In the genomic region with DNA sequence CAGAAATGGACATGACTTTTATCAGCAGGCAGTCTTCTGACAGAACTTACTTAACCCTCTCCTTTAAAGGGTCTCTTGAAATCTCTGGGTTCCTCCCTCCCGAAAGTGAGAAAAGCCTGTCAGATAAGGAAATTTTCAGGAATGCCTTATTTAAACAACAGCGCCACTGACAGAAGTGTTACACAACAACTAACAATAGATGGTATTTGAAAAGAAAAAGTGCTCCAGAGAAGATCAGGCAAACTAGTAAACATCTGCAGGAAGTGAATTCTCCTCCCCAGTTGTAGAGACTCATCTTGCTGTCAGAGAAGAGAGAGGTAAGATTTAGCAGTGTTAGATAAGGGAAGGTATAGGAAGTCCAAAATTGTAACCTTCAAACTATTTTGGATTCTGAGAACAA, we compare ENCODE assay signal across 1 cellular context.
TF ChIP-seq lines count a peak whose summit lies in the region.

No MANE protein-coding gene starts in this region.

TF ChIP-seq in GM23338, 12 proteins besides CTCF, POLR2A, EP300 and RAD21 (continued from another document):
- TF ChIP-seq, protein P1, sequence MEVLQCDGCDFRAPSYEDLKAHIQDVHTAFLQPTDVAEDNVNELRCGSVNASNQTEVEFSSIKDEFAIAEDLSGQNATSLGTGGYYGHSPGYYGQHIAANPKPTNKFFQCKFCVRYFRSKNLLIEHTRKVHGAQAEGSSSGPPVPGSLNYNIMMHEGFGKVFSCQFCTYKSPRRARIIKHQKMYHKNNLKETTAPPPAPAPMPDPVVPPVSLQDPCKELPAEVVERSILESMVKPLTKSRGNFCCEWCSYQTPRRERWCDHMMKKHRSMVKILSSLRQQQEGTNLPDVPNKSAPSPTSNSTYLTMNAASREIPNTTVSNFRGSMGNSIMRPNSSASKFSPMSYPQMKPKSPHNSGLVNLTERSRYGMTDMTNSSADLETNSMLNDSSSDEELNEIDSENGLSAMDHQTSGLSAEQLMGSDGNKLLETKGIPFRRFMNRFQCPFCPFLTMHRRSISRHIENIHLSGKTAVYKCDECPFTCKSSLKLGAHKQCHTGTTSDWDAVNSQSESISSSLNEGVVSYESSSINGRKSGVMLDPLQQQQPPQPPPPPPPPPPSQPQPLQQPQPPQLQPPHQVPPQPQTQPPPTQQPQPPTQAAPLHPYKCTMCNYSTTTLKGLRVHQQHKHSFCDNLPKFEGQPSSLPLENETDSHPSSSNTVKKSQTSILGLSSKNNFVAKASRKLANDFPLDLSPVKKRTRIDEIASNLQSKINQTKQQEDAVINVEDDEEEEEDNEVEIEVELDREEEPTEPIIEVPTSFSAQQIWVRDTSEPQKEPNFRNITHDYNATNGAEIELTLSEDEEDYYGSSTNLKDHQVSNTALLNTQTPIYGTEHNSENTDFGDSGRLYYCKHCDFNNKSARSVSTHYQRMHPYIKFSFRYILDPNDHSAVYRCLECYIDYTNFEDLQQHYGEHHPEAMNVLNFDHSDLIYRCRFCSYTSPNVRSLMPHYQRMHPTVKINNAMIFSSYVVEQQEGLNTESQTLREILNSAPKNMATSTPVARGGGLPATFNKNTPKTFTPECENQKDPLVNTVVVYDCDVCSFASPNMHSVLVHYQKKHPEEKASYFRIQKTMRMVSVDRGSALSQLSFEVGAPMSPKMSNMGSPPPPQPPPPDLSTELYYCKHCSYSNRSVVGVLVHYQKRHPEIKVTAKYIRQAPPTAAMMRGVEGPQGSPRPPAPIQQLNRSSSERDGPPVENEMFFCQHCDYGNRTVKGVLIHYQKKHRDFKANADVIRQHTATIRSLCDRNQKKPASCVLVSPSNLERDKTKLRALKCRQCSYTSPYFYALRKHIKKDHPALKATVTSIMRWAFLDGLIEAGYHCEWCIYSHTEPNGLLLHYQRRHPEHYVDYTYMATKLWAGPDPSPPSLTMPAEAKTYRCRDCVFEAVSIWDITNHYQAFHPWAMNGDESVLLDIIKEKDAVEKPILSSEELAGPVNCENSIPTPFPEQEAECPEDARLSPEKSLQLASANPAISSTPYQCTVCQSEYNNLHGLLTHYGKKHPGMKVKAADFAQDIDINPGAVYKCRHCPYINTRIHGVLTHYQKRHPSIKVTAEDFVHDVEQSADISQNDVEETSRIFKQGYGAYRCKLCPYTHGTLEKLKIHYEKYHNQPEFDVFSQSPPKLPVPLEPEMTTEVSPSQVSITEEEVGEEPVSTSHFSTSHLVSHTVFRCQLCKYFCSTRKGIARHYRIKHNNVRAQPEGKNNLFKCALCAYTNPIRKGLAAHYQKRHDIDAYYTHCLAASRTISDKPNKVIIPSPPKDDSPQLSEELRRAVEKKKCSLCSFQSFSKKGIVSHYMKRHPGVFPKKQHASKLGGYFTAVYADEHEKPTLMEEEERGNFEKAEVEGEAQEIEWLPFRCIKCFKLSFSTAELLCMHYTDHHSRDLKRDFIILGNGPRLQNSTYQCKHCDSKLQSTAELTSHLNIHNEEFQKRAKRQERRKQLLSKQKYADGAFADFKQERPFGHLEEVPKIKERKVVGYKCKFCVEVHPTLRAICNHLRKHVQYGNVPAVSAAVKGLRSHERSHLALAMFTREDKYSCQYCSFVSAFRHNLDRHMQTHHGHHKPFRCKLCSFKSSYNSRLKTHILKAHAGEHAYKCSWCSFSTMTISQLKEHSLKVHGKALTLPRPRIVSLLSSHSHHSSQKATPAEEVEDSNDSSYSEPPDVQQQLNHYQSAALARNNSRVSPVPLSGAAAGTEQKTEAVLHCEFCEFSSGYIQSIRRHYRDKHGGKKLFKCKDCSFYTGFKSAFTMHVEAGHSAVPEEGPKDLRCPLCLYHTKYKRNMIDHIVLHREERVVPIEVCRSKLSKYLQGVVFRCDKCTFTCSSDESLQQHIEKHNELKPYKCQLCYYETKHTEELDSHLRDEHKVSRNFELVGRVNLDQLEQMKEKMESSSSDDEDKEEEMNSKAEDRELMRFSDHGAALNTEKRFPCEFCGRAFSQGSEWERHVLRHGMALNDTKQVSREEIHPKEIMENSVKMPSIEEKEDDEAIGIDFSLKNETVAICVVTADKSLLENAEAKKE (CRISPR knock-in tag; IDR thresholded peaks at IDR 0.05): no peak
